In the genomic region with DNA sequence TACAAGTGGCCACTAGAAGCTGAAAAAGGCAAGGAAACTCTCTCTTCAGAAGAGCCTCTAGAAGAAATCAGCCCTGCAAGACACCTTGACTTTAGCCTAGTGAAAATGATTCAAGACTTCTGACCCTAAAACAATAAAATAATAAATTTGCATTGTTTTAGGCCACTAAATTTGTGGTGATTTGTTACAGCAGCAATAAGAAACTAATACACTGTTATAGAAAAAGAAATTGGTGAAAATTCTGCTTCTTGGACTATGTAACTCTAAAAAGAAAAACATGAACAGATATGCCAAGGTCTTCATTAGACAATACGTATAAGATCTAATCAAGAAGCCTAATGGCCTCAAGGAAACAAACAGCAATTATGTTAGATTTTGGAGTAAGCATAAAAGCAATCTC, we compare ENCODE assay signal across 33 cellular contexts. TPM values are rescaled to one million over a fixed set of nuclear protein-coding genes. Genes with fewer than 3 reads are reported as not detected.
"Had no signal": no experiment of that assay in that cellular context is flagged by ENCODE, and none has a peak within 500 bp of the region (broad histone marks: within the 10 kb centered on the region; RNA-seq: fewer than 3 reads in every experiment).

No MANE protein-coding gene starts in this region.

- H3K4me1 ChIP-seq: ascending aorta had no signal

- DNase-seq: activated CD4-positive, alpha-beta memory T cell treated with anti-CD3 and anti-CD28 coated beads, Interleukin-2, amount 10 ng/mL, durations not matched to agents 7 days and 5 days; activated CD4-positive, alpha-beta T cell treated with anti-CD3 and anti-CD28 coated beads for 1 hour; activated CD4-positive, alpha-beta T cell treated with anti-CD3 and anti-CD28 coated beads for 36 hours; activated CD4-positive, alpha-beta T cell treated with anti-CD3 and anti-CD28 coated beads for 48 hours; activated CD4-positive, alpha-beta T cell treated with anti-CD3 and anti-CD28 coated beads, Interleukin-2, amount 10 ng/mL, durations not matched to agents 7 days and 5 days; activated CD4-positive, alpha-beta T cell treated with anti-CD3 and anti-CD28 coated beads, Interleukin-2, amount 50 U/mL, for 48 hours; activated CD4-positive, CD25-positive, alpha-beta regulatory T cell; activated CD8-positive, alpha-beta memory T cell treated with anti-CD3 and anti-CD28 coated beads for 24 hours; activated CD8-positive, alpha-beta memory T cell treated with anti-CD3 and anti-CD28 coated beads, Interleukin-2, amount 10 ng/mL, durations not matched to agents 7 days and 5 days; activated CD8-positive, alpha-beta memory T cell treated with anti-CD3 and anti-CD28 coated beads, Interleukin-2, amount 50 U/mL, for 48 hours; activated CD8-positive, alpha-beta T cell treated with anti-CD3 and anti-CD28 coated beads, Interleukin-2, amount 10 ng/mL, durations not matched to agents 7 days and 5 days; activated effector memory CD4-positive, alpha-beta T cell treated with Interleukin-2 at 50 U/mL for 16 hours; activated gamma-delta T cell; activated naive CD4-positive, alpha-beta T cell treated with anti-CD3 and anti-CD28 coated beads, Interleukin-2, amount 10 ng/mL, durations not matched to agents 7 days and 5 days; activated naive CD4-positive, alpha-beta T cell treated with Interleukin-2 at 50 U/mL for 16 hours; activated naive CD8-positive, alpha-beta T cell treated with anti-CD3 and anti-CD28 coated beads, Interleukin-2, amount 10 ng/mL, durations not matched to agents 7 days and 5 days; activated naive CD8-positive, alpha-beta T cell treated with anti-CD3 and anti-CD28 coated beads, Interleukin-2, amount 50 U/mL, for 24 hours; activated T-cell treated with anti-CD3 and anti-CD28 coated beads, Interleukin-2, amount 50 U/mL, for 24 hours; activated T-cell treated with anti-CD3 and anti-CD28 coated beads, Interleukin-2, amount 50 U/mL, for 48 hours; amygdala; anterior cingulate cortex; caudate nucleus; cerebellar nuclear complex; T-helper 9 cell; WERI-Rb-1 had no signal

- H3K36me3 ChIP-seq: ascending aorta, cardiac muscle cell, WERI-Rb-1 had no signal

- H3K27ac ChIP-seq: ascending aorta, cardiac muscle cell, WERI-Rb-1 had no signal

- H3K4me3 ChIP-seq: ascending aorta, cardiac muscle cell had no signal

- H3K9me3 ChIP-seq: ascending aorta had no signal

- FAIRE-seq: bronchial epithelial cell, TTC549 had no signal

- H3K27me3 ChIP-seq: ascending aorta, cardiac muscle cell had no signal

- ATAC-seq: activated CD4-positive, alpha-beta T cell treated with anti-CD3 and anti-CD28 coated beads for 36 hours; activated CD4-positive, CD25-positive, alpha-beta regulatory T cell treated with anti-CD3 and anti-CD28 coated beads, Interleukin-2, amount 50 U/mL, for 24 hours; activated CD8-positive, alpha-beta memory T cell treated with anti-CD3 and anti-CD28 coated beads, Interleukin-2, amount 10 ng/mL, durations not matched to agents 7 days and 5 days; activated CD8-positive, alpha-beta T cell treated with anti-CD3 and anti-CD28 coated beads, Interleukin-2, amount 10 ng/mL, durations not matched to agents 7 days and 5 days; activated naive CD8-positive, alpha-beta T cell treated with anti-CD3 and anti-CD28 coated beads, Interleukin-2, amount 50 U/mL, for 24 hours; WTC11 had no signal

RNA-seq across cellular contexts. Expression of gene EXD1, which starts 36.1 kb away (rescaled TPM):
- total RNA-seq: activated CD4-positive, alpha-beta memory T cell treated with anti-CD3 and anti-CD28 coated beads, Interleukin-2, amount 10 ng/mL, durations not matched to agents 7 days and 5 days; activated CD4-positive, alpha-beta T cell treated with anti-CD3 and anti-CD28 coated beads for 36 hours; activated CD4-positive, alpha-beta T cell treated with anti-CD3 and anti-CD28 coated beads, Interleukin-2, amount 10 ng/mL, durations not matched to agents 7 days and 5 days; activated CD8-positive, alpha-beta memory T cell treated with anti-CD3 and anti-CD28 coated beads, Interleukin-2, amount 10 ng/mL, durations not matched to agents 7 days and 5 days; activated CD8-positive, alpha-beta T cell treated with anti-CD3 and anti-CD28 coated beads, Interleukin-2, amount 10 ng/mL, durations not matched to agents 7 days and 5 days; activated naive CD8-positive, alpha-beta T cell treated with anti-CD3 and anti-CD28 coated beads, Interleukin-2, amount 10 ng/mL, durations not matched to agents 7 days and 5 days; activated T-helper 2 cell treated with anti-CD3 and anti-CD28 coated beads, Interferon-gamma antibody, Interleukin-2, Interleukin-4, amounts not matched to agents 10 μg/mL and 5 μg/mL and 100 μg/mL, durations not matched to agents 14 hours and 24 hours and 36 hours; ascending aorta; cardiac muscle cell; chondrocyte had no signal
- polyA plus RNA-seq: cardiac muscle cell had no signal
